21 cellular contexts compared by ENCODE assay signal in the genomic region with DNA sequence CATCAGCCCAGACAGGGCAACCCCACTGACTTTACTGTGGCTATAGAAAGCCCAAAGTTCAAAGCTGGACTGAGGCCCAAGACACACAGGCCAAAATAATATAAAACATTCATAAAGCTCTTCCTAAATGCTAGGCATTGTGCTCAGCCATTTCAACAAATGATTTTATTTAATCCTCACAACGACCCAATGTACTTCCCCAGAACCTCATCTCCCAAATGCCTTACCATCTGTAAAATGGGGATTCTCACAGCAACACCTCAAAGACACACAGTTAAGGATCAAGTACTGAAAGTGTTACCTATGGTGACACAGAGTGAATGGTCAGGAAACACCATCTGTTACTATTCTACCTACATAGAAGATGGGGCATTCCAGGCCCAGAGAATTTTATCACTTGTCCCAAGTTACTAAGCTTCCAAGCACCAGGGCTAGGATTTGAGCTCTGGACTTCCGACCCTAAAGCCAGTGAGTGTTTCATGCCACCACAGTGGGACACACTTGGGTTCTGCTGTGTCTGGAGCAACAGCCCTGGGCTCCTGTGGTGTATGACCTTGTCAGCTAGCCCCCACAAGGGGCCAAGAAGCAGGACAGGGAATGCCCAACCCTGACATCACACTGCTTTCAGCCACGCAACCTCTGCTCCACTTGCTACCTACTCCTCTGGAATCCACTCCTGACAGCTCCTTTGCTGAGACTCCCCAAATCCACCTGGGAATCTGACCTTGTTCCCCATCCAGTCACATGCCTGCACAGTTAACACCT. TPM values are rescaled to one million over a fixed set of nuclear protein-coding genes. Genes with fewer than 3 reads are reported as not detected.
DNase-seq lines count a peak whose midpoint lies in the region; ATAC-seq, FAIRE-seq and TF ChIP-seq lines count a peak whose summit lies in the region.
"Had no signal": no experiment of that assay in that cellular context is flagged by ENCODE, and none has a peak within 500 bp of the region (broad histone marks: within the 10 kb centered on the region; RNA-seq: fewer than 3 reads in every experiment).

No MANE protein-coding gene starts in this region.

- H3K4me1 Mint-ChIP-seq in type B pancreatic cell (ENCODE audit: unreplicated experiment) = peaks cover 46% of the 10 kb centered on the region
- no peaks in the 10 kb centered on the region for H3K4me1 Mint-ChIP-seq in activated CD4-positive, alpha-beta T cell treated with anti-CD3 and anti-CD28 coated beads, Interleukin-2, amount 10 ng/mL, durations not matched to agents 7 days and 5 days
- H3K4me1 Mint-ChIP-seq: CD4-positive, CD25-positive, alpha-beta regulatory T cell had no signal

- POLR2A ChIA-PET in Panc1 (lab: Charles Lee) = no interaction called here
- POLR2A ChIA-PET in activated CD4-positive, alpha-beta T cell treated with anti-CD3 and anti-CD28 coated beads, Interleukin-2, amount 10 ng/mL, durations not matched to agents 7 days and 5 days (lab: Charles Lee) = no interaction called here

- FAIRE-seq in GM12891 (lab: Jason Lieb, UNC) = no peak

- H3K36me3 ChIP-seq in left ventricle myocardium inferior (no peaks in the 10 kb centered on the region), Panc1 (ENCODE audit: control insufficient read depth, insufficient read depth, low read length) (0 out of 2 replicates have a peak, but pooled peaks cover 2% of the 10 kb centered on the region), mesenchymal stem cell (ENCODE audit: control insufficient read depth in 1 of 2, insufficient read depth in 2 of 2, low read depth in 1 of 2, low read length in 2 of 2) (peaks cover 2 to 31% of the 10 kb centered on the region in 2 experiments)

- peak overlapping the region; percentile 28 for H3K4me3 Mint-ChIP-seq in type B pancreatic cell
- H3K4me3 Mint-ChIP-seq in activated CD4-positive, alpha-beta T cell treated with anti-CD3 and anti-CD28 coated beads, Interleukin-2, amount 10 ng/mL, durations not matched to agents 7 days and 5 days = no peak overlapping the region
- H3K4me3 Mint-ChIP-seq: B cell; CD4-positive, CD25-positive, alpha-beta regulatory T cell had no signal

- H4K91ac ChIP-seq in mesenchymal stem cell (ENCODE audit: low read length) = no peak overlapping the region

- peak overlapping the region; percentile 31 for H3K27ac Mint-ChIP-seq in type B pancreatic cell
- no peak overlapping the region for H3K27ac Mint-ChIP-seq in activated CD4-positive, alpha-beta T cell treated with anti-CD3 and anti-CD28 coated beads, Interleukin-2, amount 10 ng/mL, durations not matched to agents 7 days and 5 days
- H3K27ac Mint-ChIP-seq: B cell; CD4-positive, CD25-positive, alpha-beta regulatory T cell had no signal

- H3K18ac ChIP-seq in mesenchymal stem cell (ENCODE audit: low read depth in 1 of 2, low read length in 2 of 2) = peak overlapping the region in 1 of 2 experiments; percentile 67

- H3K4me3 ChIP-seq in left ventricle myocardium inferior = no peak overlapping the region
- H3K4me3 ChIP-seq in right cardiac atrium (ENCODE audit: low read length) = no peak overlapping the region
- H3K4me3 ChIP-seq in Panc1 (ENCODE audit: low read depth in 2 of 2, low read length in 2 of 2) = no peak overlapping the region
- H3K4me3 ChIP-seq in mesenchymal stem cell (ENCODE audit: insufficient read depth in 1 of 2, low read depth in 1 of 2, low read length in 2 of 2) = no peak overlapping the region
- H3K4me3 ChIP-seq: SJCRH30 had no signal

- H4K8ac ChIP-seq in mesenchymal stem cell (ENCODE audit: low read length) = no peak overlapping the region

- ATAC-seq in right cardiac atrium = no peak
- no peak for ATAC-seq in Panc1
- no peak for ATAC-seq in HG03097 (IDR thresholded peaks at IDR 0.05; ENCODE audit: low FRiP score, unreplicated experiment)

- TF ChIP-seq CTCF in left ventricle myocardium inferior (IDR thresholded peaks at IDR 0.05; ENCODE audit: borderline replicate concordance) (no peak), Panc1 (IDR thresholded peaks at IDR 0.05) (no peak), type B pancreatic cell (conservative IDR thresholded peaks at IDR 0.05) (no peak)

- peak overlapping the region; percentile 33 for H2AK5ac ChIP-seq in mesenchymal stem cell (ENCODE audit: low read length, severe bottlenecking)

- intact Hi-C loops in left ventricle myocardium inferior (cut with micrococcal nuclease) (no loop called here), right cardiac atrium (cut with DNase I) (no loop called here), Panc1 (cut with micrococcal nuclease; ENCODE audit: unreplicated experiment) (no loop called here)

- TF ChIP-seq POLR2A in GM12891 (IDR thresholded peaks at IDR 0.05; ENCODE audit: low read depth, low read length) = no peak

- no peak overlapping the region for H3K14ac ChIP-seq in mesenchymal stem cell (ENCODE audit: low read length in 2 of 2)

- H3K27me3 Mint-ChIP-seq in type B pancreatic cell = no peaks in the 10 kb centered on the region
- H3K27me3 Mint-ChIP-seq in activated CD4-positive, alpha-beta T cell treated with anti-CD3 and anti-CD28 coated beads, Interleukin-2, amount 10 ng/mL, durations not matched to agents 7 days and 5 days = no peaks in the 10 kb centered on the region
- H3K27me3 Mint-ChIP-seq: CD4-positive, CD25-positive, alpha-beta regulatory T cell had no signal

- H3K4me1 ChIP-seq in left ventricle myocardium inferior (peaks cover 84% of the 10 kb centered on the region), right cardiac atrium (ENCODE audit: control insufficient read depth, insufficient read depth, low read length) (peaks cover 18% of the 10 kb centered on the region), Panc1 (ENCODE audit: control insufficient read depth, insufficient read depth, low read length) (peaks cover 96% of the 10 kb centered on the region), mesenchymal stem cell (ENCODE audit: control insufficient read depth, insufficient read depth, low read depth, low read length) (peaks cover 32% of the 10 kb centered on the region)

- H3K9me3 ChIP-seq in left ventricle myocardium inferior (replicated peaks) (no peaks in the 10 kb centered on the region), right cardiac atrium (ENCODE audit: control insufficient read depth, low read length) (no peaks in the 10 kb centered on the region), Panc1 (ENCODE audit: control insufficient read depth, insufficient read depth, low read depth, low read length) (no peaks in the 10 kb centered on the region), mesenchymal stem cell (ENCODE audit: control insufficient read depth, low read length) (no peaks in the 10 kb centered on the region)
- H3K9me3 ChIP-seq: SJCRH30 had no signal

- no peaks in the 10 kb centered on the region for H3K9me3 Mint-ChIP-seq in type B pancreatic cell
- no peaks in the 10 kb centered on the region for H3K9me3 Mint-ChIP-seq in activated CD4-positive, alpha-beta T cell treated with anti-CD3 and anti-CD28 coated beads, Interleukin-2, amount 10 ng/mL, durations not matched to agents 7 days and 5 days

- no TSS peak for BruUV-seq in Panc1 (replicated peaks; lab: Mats Ljungman, UMichigan)

- in situ Hi-C loops in Panc1 (cut with HindIII; ENCODE audit: low pct_unique_long_range_greater_than_20kb, low sequenced_read_pairs) = no loop called here

- H3K23ac ChIP-seq in mesenchymal stem cell (ENCODE audit: low read length in 2 of 2) = no peak overlapping the region

- no peak overlapping the region for H3K4me2 ChIP-seq in mesenchymal stem cell (ENCODE audit: low read length, poor library complexity, severe bottlenecking)

- DNase-seq in left ventricle myocardium inferior (no peak), right cardiac atrium (no peak), Panc1 (ENCODE audit: low read depth, low spot score) (no peak), mesenchymal stem cell (no peak), type B pancreatic cell (ENCODE audit: extremely low spot score, unreplicated experiment) (no peak), GM12891 (ENCODE audit: insufficient read length, low spot score) (no peak)
- no peak for DNase-seq in activated CD4-positive, alpha-beta T cell treated with anti-CD3 and anti-CD28 coated beads, Interleukin-2, amount 10 ng/mL, durations not matched to agents 7 days and 5 days
- DNase-seq: CD4-positive, CD25-positive, alpha-beta regulatory T cell; DMS153; GDM1; H7; KBM-7; NCI-H187; NCI-H2107; NCI-H2227 treated with DMSO at 0.1 percent for 48 hours; NCI-H510A treated with DMSO at 0.1 percent for 48 hours; NCI-H82; RPMI8226; SJCRH30 had no signal

- no peak overlapping the region for H3K9ac ChIP-seq in mesenchymal stem cell (ENCODE audit: low read length)

- H2BK120ac ChIP-seq in mesenchymal stem cell (ENCODE audit: low read depth, low read length) = no peak overlapping the region

- H3K27me3 ChIP-seq in left ventricle myocardium inferior (ENCODE audit: low read depth) (no peaks in the 10 kb centered on the region), right cardiac atrium (ENCODE audit: control insufficient read depth, insufficient read depth) (no peaks in the 10 kb centered on the region), Panc1 (ENCODE audit: control insufficient read depth, insufficient read depth, low read length) (no peaks in the 10 kb centered on the region), mesenchymal stem cell (ENCODE audit: control insufficient read depth in 1 of 2, insufficient read depth in 1 of 2, low read length in 2 of 2) (no peaks in the 10 kb centered on the region)
- H3K27me3 ChIP-seq: SJCRH30 had no signal

- 89% methylated on average over 3 of the region's 3 CpGs for WGBS in right cardiac atrium
- 100% methylated on average over 3 of the region's 3 CpGs for WGBS in mesenchymal stem cell

- peaks cover 5% of the 10 kb centered on the region for H3K36me3 Mint-ChIP-seq in type B pancreatic cell
- no peaks in the 10 kb centered on the region for H3K36me3 Mint-ChIP-seq in activated CD4-positive, alpha-beta T cell treated with anti-CD3 and anti-CD28 coated beads, Interleukin-2, amount 10 ng/mL, durations not matched to agents 7 days and 5 days (ENCODE audit: low read depth)
- H3K36me3 Mint-ChIP-seq: CD4-positive, CD25-positive, alpha-beta regulatory T cell had no signal

- H2BK12ac ChIP-seq in mesenchymal stem cell (ENCODE audit: low read length in 2 of 2) = no peak overlapping the region

- no peak overlapping the region for H2BK5ac ChIP-seq in mesenchymal stem cell (ENCODE audit: low read depth, low read length, poor library complexity, severe bottlenecking)

- H3K79me1 ChIP-seq in mesenchymal stem cell (replicated peaks; ENCODE audit: low read length, poor library complexity, severe bottlenecking) = no peaks in the 10 kb centered on the region

- H2BK15ac ChIP-seq in mesenchymal stem cell (ENCODE audit: low read depth, poor library complexity, severe bottlenecking) = no peak overlapping the region

- peak overlapping the region in 1 of 2 experiments; percentile 2 for H3K4ac ChIP-seq in mesenchymal stem cell (ENCODE audit: low read depth in 1 of 2, low read length in 2 of 2)

- CTCF ChIA-PET in Panc1 (lab: Charles Lee) = interaction anchor here (1.7 kb wide), 1 partner anchor 37 kb away, joined by 4 read pairs; no protein-coding TSS in a partner anchor
- CTCF ChIA-PET in activated CD4-positive, alpha-beta T cell treated with anti-CD3 and anti-CD28 coated beads, Interleukin-2, amount 10 ng/mL, durations not matched to agents 7 days and 5 days (lab: Charles Lee) = interaction anchor here (0.5 to 1.1 kb wide), 4 partner anchors 9 to 175 kb away, joined by 3 to 4 read pairs (median 3); no protein-coding TSS in a partner anchor

- H3K27ac ChIP-seq in left ventricle myocardium inferior (replicated peaks) = peak overlapping the region; percentile 12
- H3K27ac ChIP-seq in right cardiac atrium (ENCODE audit: low read length) = no peak overlapping the region
- H3K27ac ChIP-seq in Panc1 (ENCODE audit: low read length) = peak overlapping the region; percentile 99
- no peak overlapping the region for H3K27ac ChIP-seq in mesenchymal stem cell (ENCODE audit: low read length, poor library complexity, severe bottlenecking)
- H3K27ac ChIP-seq: SJCRH30 had no signal

- H2AFZ ChIP-seq in mesenchymal stem cell (ENCODE audit: low read depth, low read length) = no peak overlapping the region

RNA-seq across cellular contexts. Expression of gene SHB, which starts 15.1 kb away (rescaled TPM):
- total RNA-seq in left ventricle myocardium inferior (19.4 TPM), right cardiac atrium (10 to 100 TPM; 25.7 to 38.9 (median 31.0) TPM), Panc1 (2021; ENCODE audit: unreplicated experiment) (59.9 TPM), type B pancreatic cell (ENCODE audit: low replicate concordance) (14.4 and 20.0 TPM in 2 replicates)
- polyA plus RNA-seq in right cardiac atrium = 14.5 TPM
- polyA plus RNA-seq in Panc1 (2012; ENCODE audit: insufficient read length) = 63.1 TPM
- polyA plus RNA-seq in mesenchymal stem cell (2013, experiment 1 of 2) = 18.4 TPM
- polyA plus RNA-seq in mesenchymal stem cell (2013, experiment 2 of 2) = 17.9 TPM
- not detected for total RNA-seq in activated CD4-positive, alpha-beta T cell treated with anti-CD3 and anti-CD28 coated beads, Interleukin-2, amount 10 ng/mL, durations not matched to agents 7 days and 5 days
- 2.7 TPM for polyA plus RNA-seq in GM12891 (2012; ENCODE audit: low read depth, missing spikeins)

Comparison
In these comparisons a context has a peak if more than half of its experiments do, and no peak if none do; other contexts are left out.
1. H3K27ac ChIP-seq: peak in left ventricle myocardium inferior (single experiment) and Panc1 (single experiment); none in right cardiac atrium (single experiment) and mesenchymal stem cell (single experiment).
2. RNA of gene SHB, which starts 15.1 kb away (total RNA-seq): 59.9 TPM in Panc1 (single experiment), 25.7 to 38.9 TPM in right cardiac atrium, 19.4 TPM in left ventricle myocardium inferior (single experiment) and 14.4 to 20.0 TPM in type B pancreatic cell; not detected in activated CD4-positive, alpha-beta T cell treated with anti-CD3 and anti-CD28 coated beads, Interleukin-2, amount 10 ng/mL, durations not matched to agents 7 days and 5 days; every median in the first group is over 10 times any median in the second.